In genomic region chr11:73142128-73142377, GRCh38 we compare ENCODE assay signal across 8 cellular contexts. TPM values are rescaled to one million over a fixed set of nuclear protein-coding genes. Genes with fewer than 3 reads are reported as not detected.
A peak's percentile ranks its signal among the peaks of the same experiment; 100 is the strongest.
DNase-seq lines count a peak whose midpoint lies in the region; ATAC-seq, FAIRE-seq and TF ChIP-seq lines count a peak whose summit lies in the region.

Gene FCHSD2 (minus strand): TSS chr11:73142318. CDS start chr11:73141877, 441 bp downstream.

- peaks cover 22% of the 10 kb centered on the region for H3K36me3 Mint-ChIP-seq in CD8-positive, alpha-beta T cell

- H3K27me3 ChIP-seq in CD8-positive, alpha-beta T cell (ENCODE audit: insufficient read depth, low read length) = no peaks in the 10 kb centered on the region
- no peaks in the 10 kb centered on the region for H3K27me3 ChIP-seq in ectodermal cell (ENCODE audit: control insufficient read depth, insufficient read depth, low read length, poor library complexity, severe bottlenecking)
- H3K27me3 ChIP-seq in muscle layer of colon (ENCODE audit: control insufficient read depth in 1 of 2, insufficient read depth in 2 of 2, low read length in 2 of 2) = no peaks in the 10 kb centered on the region

- peaks cover 31% of the 10 kb centered on the region for H3K4me1 ChIP-seq in CD8-positive, alpha-beta T cell (ENCODE audit: insufficient read depth, low read length)
- H3K4me1 ChIP-seq in ectodermal cell (ENCODE audit: control insufficient read depth, insufficient read depth, low read length) (peaks cover 8% of the 10 kb centered on the region), muscle layer of colon (ENCODE audit: insufficient read depth, low read length) (peaks cover 13% of the 10 kb centered on the region)

- DNase-seq in CD8-positive, alpha-beta T cell = no peak
- DNase-seq in M059J (ENCODE audit: low read depth) = no peak
- no peak for DNase-seq in urothelium cell line (ENCODE audit: low spot score)
- DNase-seq in NCI-H2029 (lab: John Stamatoyannopoulos, UW) = no peak
- DNase-seq in stimulated activated CD4-positive, alpha-beta T cell treated with anti-CD3 and anti-CD28 coated beads, Interleukin-15, amount 100 ng/mL, for 24 hours = no peak

- FAIRE-seq in urothelium cell line (lab: Jason Lieb, UNC) = no peak

- no peaks in the 10 kb centered on the region for H3K36me3 ChIP-seq in CD8-positive, alpha-beta T cell (ENCODE audit: insufficient read depth, low read length)
- H3K36me3 ChIP-seq in ectodermal cell (ENCODE audit: control insufficient read depth, insufficient read depth, low read length) (no peaks in the 10 kb centered on the region), muscle layer of colon (ENCODE audit: insufficient read depth, low read length) (no peaks in the 10 kb centered on the region)

- POLR2A ChIA-PET in CD8-positive, alpha-beta T cell (lab: Charles Lee) = interaction anchor here (0.7 to 1.8 kb wide), 19 partner anchors 11 to 1256 kb away, joined by 3 to 17 read pairs (median 4); partner anchors contain the start of genes ATG16L2, PGM2L1, RAB6A and XNDC1N

- no peaks in the 10 kb centered on the region for H3K9me3 ChIP-seq in CD8-positive, alpha-beta T cell (ENCODE audit: low read length)
- H3K9me3 ChIP-seq in ectodermal cell (ENCODE audit: control insufficient read depth, low read length) (no peaks in the 10 kb centered on the region), muscle layer of colon (ENCODE audit: low read length) (no peaks in the 10 kb centered on the region)

- intact Hi-C loops in CD8-positive, alpha-beta T cell (cut with DNase I, micrococcal nuclease) = loop anchor here (1.0 to 10.0 kb wide), 14 partner anchors 36 to 1350 kb away; partner anchors contain the start of genes ATG16L2 (in 2 of the 2), FAM168A (in 2 of the 2), RAB6A (in 2 of the 2) and CLPB (in 1 of the 2)

- peak within 1 kb of the TSS; percentile 98 for H3K4me3 Mint-ChIP-seq in CD8-positive, alpha-beta T cell

- no peaks in the 10 kb centered on the region for H3K9me3 Mint-ChIP-seq in CD8-positive, alpha-beta T cell

- no peak for TF ChIP-seq CTCF in CD8-positive, alpha-beta T cell (IDR thresholded peaks at IDR 0.05)

- CTCF ChIA-PET in CD8-positive, alpha-beta T cell (lab: Charles Lee) = interaction anchor here (0.7 to 9.4 kb wide), 10 partner anchors 9 to 417 kb away, joined by 3 to 66 read pairs (median 3); partner anchors contain the start of gene STARD10

- WGBS in ectodermal cell, 2 experiments = 0% methylated on average over 35 of the region's 35 CpGs

- H3K4me3 ChIP-seq in CD8-positive, alpha-beta T cell (ENCODE audit: low read depth, low read length) = peak within 1 kb of the TSS; percentile 97
- H3K4me3 ChIP-seq in ectodermal cell (ENCODE audit: insufficient read depth, low read depth, low read length) (peak within 1 kb of the TSS; percentile 90), muscle layer of colon (ENCODE audit: low read depth in 1 of 2, low read length in 2 of 2) (peak within 1 kb of the TSS; percentile 56 to 88)

- H3K9ac ChIP-seq in muscle layer of colon (ENCODE audit: low read length) = peak within 1 kb of the TSS; percentile 46

- H3K27ac ChIP-seq in CD8-positive, alpha-beta T cell (ENCODE audit: low read depth, low read length) = peak within 1 kb of the TSS; percentile 83
- H3K27ac ChIP-seq in ectodermal cell (ENCODE audit: insufficient read depth, low read depth, low read length, poor library complexity, severe bottlenecking) (peak within 1 kb of the TSS; percentile 77), muscle layer of colon (ENCODE audit: low read depth, low read length) (peak within 1 kb of the TSS; percentile 83)

- no peaks in the 10 kb centered on the region for H3K27me3 Mint-ChIP-seq in CD8-positive, alpha-beta T cell (ENCODE audit: low read depth)

- peak within 1 kb of the TSS; percentile 96 for H3K27ac Mint-ChIP-seq in CD8-positive, alpha-beta T cell

- peak; percentile 27 for ATAC-seq in CD8-positive, alpha-beta T cell
- ATAC-seq in GM18909 (IDR thresholded peaks at IDR 0.05; ENCODE audit: poor library complexity, unreplicated experiment) = no peak

- peaks cover 51% of the 10 kb centered on the region for H3K4me1 Mint-ChIP-seq in CD8-positive, alpha-beta T cell (ENCODE audit: low read depth)

RNA-seq across cellular contexts. Expression of gene FCHSD2, which starts in this region (rescaled TPM):
- 10 to 100 TPM; 38.8 to 41.1 TPM for total RNA-seq in CD8-positive, alpha-beta T cell
- 6.6 and 10.3 TPM in 2 replicates for total RNA-seq in M059J (2014; rRNA removed; shearing (Covaris generic))
- 27.3 TPM for polyA plus RNA-seq in ectodermal cell (2013, experiment 1 of 4)
- polyA plus RNA-seq in ectodermal cell (2013, experiment 2 of 4) = 24.3 TPM
- polyA plus RNA-seq in ectodermal cell (2013, experiment 3 of 4) = 17.8 TPM
- 18.4 TPM for polyA plus RNA-seq in ectodermal cell (2013, experiment 4 of 4)
